31 cellular contexts compared by ENCODE assay signal in the genomic region with DNA sequence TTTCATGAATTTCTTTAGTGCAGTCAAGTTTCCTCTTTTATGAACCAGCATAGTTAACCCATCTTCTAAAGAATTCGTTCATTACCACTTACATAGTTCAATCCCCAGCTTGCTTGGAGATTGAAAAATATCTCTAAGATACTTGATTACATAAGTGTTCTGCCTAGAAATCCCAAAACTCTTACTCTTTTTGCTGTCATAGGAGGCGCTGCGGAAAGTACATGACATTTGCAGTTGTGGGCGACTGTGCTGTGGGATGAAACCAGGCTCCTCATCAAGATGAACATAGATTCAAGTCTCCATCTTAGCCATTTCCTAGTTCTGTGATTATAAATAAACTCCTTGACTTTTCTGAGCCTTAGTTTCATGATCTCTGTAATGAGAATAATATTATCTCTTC.
"Had no signal": no experiment of that assay in that cellular context is flagged by ENCODE, and none has a peak within 500 bp of the region (broad histone marks: within the 10 kb centered on the region; RNA-seq: fewer than 3 reads in every experiment).

No MANE protein-coding gene starts in this region.

- H3K27me3 Mint-ChIP-seq: central memory CD8-positive, alpha-beta T cell had no signal

- H3K27me3 ChIP-seq: adrenal gland, body of pancreas, esophagus muscularis mucosa had no signal

- H3K4me3 Mint-ChIP-seq: activated B cell treated with CpG ODN at 0.5 μM for 24 hours; activated CD8-positive, alpha-beta T cell treated with anti-CD3 and anti-CD28 coated beads for 36 hours; activated naive CD4-positive, alpha-beta T cell treated with anti-CD3 and anti-CD28 coated beads for 36 hours; activated naive CD4-positive, alpha-beta T cell treated with anti-CD3 and anti-CD28 coated beads, Interleukin-2, amount 50 U/mL, for 24 hours; activated naive CD8-positive, alpha-beta T cell treated with anti-CD3 and anti-CD28 coated beads for 36 hours; activated naive CD8-positive, alpha-beta T cell treated with anti-CD3 and anti-CD28 coated beads, Interleukin-2, amount 50 U/mL, for 24 hours; activated T-cell treated with anti-CD3 and anti-CD28 coated beads, Interleukin-2, amount 50 U/mL, for 4 hours; activated T-helper 17 cell treated with anti-CD3 and anti-CD28 coated beads, Interleukin-2, amount 50 U/mL, for 72 hours; central memory CD8-positive, alpha-beta T cell; effector memory CD8-positive, alpha-beta T cell; T-helper 17 cell; T-helper 2 cell treated with Interferon-gamma antibody and Interleukin-4, amounts not matched to agents 5 μg/mL and 100 μg/mL, for 36 hours had no signal

- H3K36me3 Mint-ChIP-seq: activated naive CD4-positive, alpha-beta T cell treated with anti-CD3 and anti-CD28 coated beads, Interleukin-2, amount 50 U/mL, for 24 hours; activated naive CD8-positive, alpha-beta T cell treated with anti-CD3 and anti-CD28 coated beads for 36 hours had no signal

- H3K4me1 Mint-ChIP-seq: activated B cell treated with CpG ODN at 0.5 μM for 24 hours; activated naive CD4-positive, alpha-beta T cell treated with anti-CD3 and anti-CD28 coated beads, Interleukin-2, amount 50 U/mL, for 24 hours; activated naive CD8-positive, alpha-beta T cell treated with anti-CD3 and anti-CD28 coated beads for 36 hours; activated naive CD8-positive, alpha-beta T cell treated with anti-CD3 and anti-CD28 coated beads, Interleukin-2, amount 50 U/mL, for 24 hours; activated T-helper 17 cell treated with anti-CD3 and anti-CD28 coated beads, Interleukin-2, amount 50 U/mL, for 72 hours; central memory CD8-positive, alpha-beta T cell; T-helper 17 cell had no signal

- H3K9me3 Mint-ChIP-seq: activated B cell treated with CpG ODN at 0.5 μM for 24 hours; activated CD8-positive, alpha-beta T cell treated with anti-CD3 and anti-CD28 coated beads for 36 hours; activated naive CD4-positive, alpha-beta T cell treated with anti-CD3 and anti-CD28 coated beads for 36 hours; activated naive CD8-positive, alpha-beta T cell treated with anti-CD3 and anti-CD28 coated beads for 36 hours; T-helper 2 cell treated with Interferon-gamma antibody and Interleukin-4, amounts not matched to agents 5 μg/mL and 100 μg/mL, for 36 hours had no signal

- H3K36me3 ChIP-seq: adrenal gland, esophagus muscularis mucosa, gastrocnemius medialis, WERI-Rb-1 had no signal

- DNase-seq: activated B cell treated with CpG ODN at 0.5 μM for 24 hours; activated CD4-positive, alpha-beta T cell treated with anti-CD3 and anti-CD28 coated beads for 48 hours; activated CD4-positive, alpha-beta T cell treated with anti-CD3 and anti-CD28 coated beads, Interleukin-2, amount 50 U/mL, for 1 hour; activated CD4-positive, alpha-beta T cell treated with anti-CD3 and anti-CD28 coated beads, Interleukin-2, amount 50 U/mL, for 48 hours; activated CD8-positive, alpha-beta memory T cell treated with anti-CD3 and anti-CD28 coated beads for 24 hours; activated CD8-positive, alpha-beta T cell treated with anti-CD3 and anti-CD28 coated beads for 36 hours; activated effector memory CD4-positive, alpha-beta T cell treated with Interleukin-2 at 50 U/mL for 16 hours; activated naive CD4-positive, alpha-beta T cell treated with anti-CD3 and anti-CD28 coated beads for 36 hours; activated naive CD8-positive, alpha-beta T cell treated with anti-CD3 and anti-CD28 coated beads for 36 hours; activated naive CD8-positive, alpha-beta T cell treated with anti-CD3 and anti-CD28 coated beads, Interleukin-2, amount 50 U/mL, for 24 hours; activated T-cell treated with anti-CD3 and anti-CD28 coated beads, Interleukin-2, amount 50 U/mL, for 4 hours; adrenal gland; aorta; body of pancreas; cortex of kidney; dermis blood vessel endothelial cell; effector CD4-positive, alpha-beta T cell; effector memory CD8-positive, alpha-beta T cell; erythroblast; foreskin keratinocyte; gastrocnemius medialis; glutamatergic neuron; T-helper 1 cell; T-helper 17 cell; T1000; WERI-Rb-1 had no signal

- H3K27ac ChIP-seq: adrenal gland, body of pancreas, esophagus muscularis mucosa, foreskin keratinocyte, gastrocnemius medialis, WERI-Rb-1 had no signal

- H3K4me1 ChIP-seq: foreskin keratinocyte had no signal

- H3K27ac Mint-ChIP-seq: activated B cell treated with CpG ODN at 0.5 μM for 24 hours; activated CD8-positive, alpha-beta T cell treated with anti-CD3 and anti-CD28 coated beads for 36 hours; activated naive CD4-positive, alpha-beta T cell treated with anti-CD3 and anti-CD28 coated beads for 36 hours; activated naive CD4-positive, alpha-beta T cell treated with anti-CD3 and anti-CD28 coated beads, Interleukin-2, amount 50 U/mL, for 24 hours; activated naive CD8-positive, alpha-beta T cell treated with anti-CD3 and anti-CD28 coated beads for 36 hours; activated naive CD8-positive, alpha-beta T cell treated with anti-CD3 and anti-CD28 coated beads, Interleukin-2, amount 50 U/mL, for 24 hours; activated T-helper 17 cell treated with anti-CD3 and anti-CD28 coated beads, Interleukin-2, amount 50 U/mL, for 72 hours; effector memory CD8-positive, alpha-beta T cell; T-helper 17 cell; T-helper 2 cell treated with Interferon-gamma antibody and Interleukin-4, amounts not matched to agents 5 μg/mL and 100 μg/mL, for 36 hours had no signal

- H3K9me3 ChIP-seq: adrenal gland, body of pancreas, esophagus muscularis mucosa, gastrocnemius medialis had no signal

- H3K4me3 ChIP-seq: adrenal gland, body of pancreas, esophagus muscularis mucosa, gastrocnemius medialis had no signal
